Comparison of ENCODE assay signal across 8 cellular contexts in genomic region chr16:78100162-78100467, GRCh38. TPM values are rescaled to one million over a fixed set of nuclear protein-coding genes. Genes with fewer than 3 reads are reported as not detected.
DNase-seq lines count a peak whose midpoint lies in the region; ATAC-seq, FAIRE-seq and TF ChIP-seq lines count a peak whose summit lies in the region.

No MANE protein-coding gene starts in this region.

- H3K9me3 Mint-ChIP-seq in activated T-cell treated with anti-CD3 and anti-CD28 coated beads, Interleukin-2, amount 50 U/mL, for 24 hours = no peaks in the 10 kb centered on the region
- H3K9me3 Mint-ChIP-seq in activated CD8-positive, alpha-beta T cell treated with anti-CD3 and anti-CD28 coated beads for 36 hours = no peaks in the 10 kb centered on the region

- H3K27me3 Mint-ChIP-seq in activated T-cell treated with anti-CD3 and anti-CD28 coated beads, Interleukin-2, amount 50 U/mL, for 24 hours = peaks cover 3% of the 10 kb centered on the region
- H3K27me3 Mint-ChIP-seq in activated CD8-positive, alpha-beta T cell treated with anti-CD3 and anti-CD28 coated beads for 36 hours = no peaks in the 10 kb centered on the region

- H3K36me3 Mint-ChIP-seq in activated T-cell treated with anti-CD3 and anti-CD28 coated beads, Interleukin-2, amount 50 U/mL, for 24 hours (ENCODE audit: low read depth) = peaks cover 11% of the 10 kb centered on the region
- peaks cover 4% of the 10 kb centered on the region for H3K36me3 Mint-ChIP-seq in activated CD8-positive, alpha-beta T cell treated with anti-CD3 and anti-CD28 coated beads for 36 hours (ENCODE audit: low read depth)

- peak overlapping the region; percentile 87 for H3K4me3 Mint-ChIP-seq in activated T-cell treated with anti-CD3 and anti-CD28 coated beads, Interleukin-2, amount 50 U/mL, for 24 hours
- H3K4me3 Mint-ChIP-seq in activated CD8-positive, alpha-beta T cell treated with anti-CD3 and anti-CD28 coated beads for 36 hours = peak overlapping the region; percentile 86

- H3K9me3 ChIP-seq in kidney (ENCODE audit: control insufficient read depth in 1 of 2, low read length in 2 of 2) (no peaks in the 10 kb centered on the region), thymus (ENCODE audit: control insufficient read depth) (no peaks in the 10 kb centered on the region)

- peaks cover 36% of the 10 kb centered on the region for H3K4me1 Mint-ChIP-seq in activated T-cell treated with anti-CD3 and anti-CD28 coated beads, Interleukin-2, amount 50 U/mL, for 24 hours (ENCODE audit: low read depth)
- H3K4me1 Mint-ChIP-seq in activated CD8-positive, alpha-beta T cell treated with anti-CD3 and anti-CD28 coated beads for 36 hours (ENCODE audit: low read depth) = peaks cover 31% of the 10 kb centered on the region

- CTCF ChIA-PET in activated CD8-positive, alpha-beta T cell treated with anti-CD3 and anti-CD28 coated beads for 36 hours (lab: Charles Lee) = interaction anchor here (0.6 to 1.8 kb wide), 11 partner anchors 9 to 339 kb away, joined by 3 to 11 read pairs (median 4); no protein-coding TSS in a partner anchor

- H3K27ac Mint-ChIP-seq in activated T-cell treated with anti-CD3 and anti-CD28 coated beads, Interleukin-2, amount 50 U/mL, for 24 hours = peak overlapping the region; percentile 96
- H3K27ac Mint-ChIP-seq in activated CD8-positive, alpha-beta T cell treated with anti-CD3 and anti-CD28 coated beads for 36 hours = peak overlapping the region; percentile 87

- H3K36me3 ChIP-seq in kidney (ENCODE audit: control insufficient read depth in 1 of 2, insufficient read depth in 2 of 2, low read length in 2 of 2) (no peaks in the 10 kb centered on the region), thymus (ENCODE audit: control insufficient read depth, insufficient read depth) (no peaks in the 10 kb centered on the region)

- H3K27ac ChIP-seq in kidney (ENCODE audit: low read depth in 2 of 2, low read length in 2 of 2) = no peak overlapping the region
- H3K27ac ChIP-seq in thymus (ENCODE audit: low read depth) = no peak overlapping the region

- POLR2A ChIA-PET in activated CD8-positive, alpha-beta T cell treated with anti-CD3 and anti-CD28 coated beads for 36 hours (lab: Charles Lee) = interaction anchor here (0.8 to 1.9 kb wide), 8 partner anchors 9 to 156 kb away, joined by 3 to 9 read pairs (median 4); no protein-coding TSS in a partner anchor

- peaks cover 0 to 15% of the 10 kb centered on the region in 2 donors for H3K4me1 ChIP-seq in kidney (ENCODE audit: control insufficient read depth in 1 of 2, insufficient read depth in 1 of 2, low read depth in 1 of 2, low read length in 2 of 2)
- peaks cover 5% of the 10 kb centered on the region for H3K4me1 ChIP-seq in thymus (ENCODE audit: control insufficient read depth, insufficient read depth, low read length)

- TF ChIP-seq CTCF in activated CD8-positive, alpha-beta T cell treated with anti-CD3 and anti-CD28 coated beads for 36 hours (IDR thresholded peaks at IDR 0.05) = no peak
- TF ChIP-seq CTCF in kidney (IDR thresholded peaks at IDR 0.05; ENCODE audit: borderline replicate concordance, extremely low read depth, insufficient read depth) = no peak

- no peak for DNase-seq in activated T-cell treated with anti-CD3 and anti-CD28 coated beads, Interleukin-2, amount 50 U/mL, for 24 hours
- DNase-seq in activated T-cell treated with anti-CD3 and anti-CD28 coated beads for 4 hours (no peak), kidney (no peak), GDM1 (lab: John Stamatoyannopoulos, UW) (no peak)
- no peak for DNase-seq in activated CD8-positive, alpha-beta T cell treated with anti-CD3 and anti-CD28 coated beads for 36 hours

- peak overlapping the region; percentile 19 to 88 for H3K9ac ChIP-seq in kidney (ENCODE audit: low read length in 2 of 2)

- no peaks in the 10 kb centered on the region for H3K27me3 ChIP-seq in thymus (ENCODE audit: control insufficient read depth, insufficient read depth)

- H3K4me3 ChIP-seq in kidney (ENCODE audit: low read length in 2 of 2) (peak overlapping the region; percentile 84 to 98), thymus (ENCODE audit: low read length) (peak overlapping the region; percentile 92)

- FAIRE-seq in kidney (lab: Jason Lieb, UNC) = no peak

- intact Hi-C loops in activated CD8-positive, alpha-beta T cell treated with anti-CD3 and anti-CD28 coated beads for 36 hours (cut with micrococcal nuclease) = no loop called here
- intact Hi-C loops in kidney (cut with DNase I) = no loop called here

- WGBS in thymus = 20% methylated on average over 6 of the region's 6 CpGs

- no peak for ATAC-seq in activated CD8-positive, alpha-beta T cell treated with anti-CD3 and anti-CD28 coated beads for 36 hours
- no peak for ATAC-seq in GM21423 (IDR thresholded peaks at IDR 0.05; ENCODE audit: unreplicated experiment)
- no peak for ATAC-seq in GM21360 (IDR thresholded peaks at IDR 0.05; ENCODE audit: unreplicated experiment)

RNA-seq across cellular contexts. Expression of gene WWOX, which starts 0.7 kb away (rescaled TPM):
- 10 to 100 TPM; 19.1 to 23.7 TPM for total RNA-seq in activated CD8-positive, alpha-beta T cell treated with anti-CD3 and anti-CD28 coated beads for 36 hours
- 30.3 TPM for total RNA-seq in kidney
- polyA plus RNA-seq in kidney (ENCODE audit: insufficient read depth, low read depth, low replicate concordance) (22.5 TPM), thymus (15.4 TPM)
